ENCODE assay signal across 19 cellular contexts in the genomic region with DNA sequence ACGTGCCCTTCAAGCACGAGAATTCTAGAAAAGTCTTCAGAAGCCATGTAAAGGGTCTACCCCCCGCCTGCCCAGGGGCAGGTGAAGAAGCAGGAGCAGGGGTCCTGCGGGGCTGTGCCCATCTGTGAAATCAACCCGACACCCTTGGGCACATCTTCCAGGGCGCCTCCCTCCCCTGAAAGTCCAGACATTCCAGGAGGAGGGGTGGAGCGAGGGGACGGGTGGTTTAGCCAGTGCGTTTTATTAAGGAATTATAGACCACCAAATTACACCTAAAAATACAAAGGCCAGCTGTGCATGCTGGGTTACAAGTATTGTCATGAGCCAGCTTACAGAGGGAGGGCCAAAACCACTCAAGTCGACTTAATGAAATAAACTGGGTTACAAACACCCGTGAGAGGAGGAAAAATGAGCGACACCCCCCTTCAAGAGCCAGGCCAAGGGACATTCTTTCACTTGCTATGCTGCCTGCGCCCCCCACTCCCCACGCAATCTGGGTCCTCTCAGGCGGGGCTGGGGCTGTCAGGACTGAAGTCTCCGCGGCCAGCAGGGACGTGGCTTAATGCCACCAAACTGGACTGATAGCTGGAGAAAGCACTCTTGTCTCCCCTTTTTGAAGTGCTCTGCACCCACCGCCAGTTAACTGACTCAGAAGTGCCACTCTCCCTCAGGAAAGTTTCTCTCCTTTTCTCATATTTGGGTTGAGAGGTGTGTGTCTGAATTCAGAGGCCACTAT.
"Had no signal": no experiment of that assay in that cellular context is flagged by ENCODE, and none has a peak within 500 bp of the region (broad histone marks: within the 10 kb centered on the region; RNA-seq: fewer than 3 reads in every experiment).

No MANE protein-coding gene starts in this region.

- H3K36me3 Mint-ChIP-seq: naive thymus-derived CD8-positive, alpha-beta T cell had no signal

- H3K4me3 Mint-ChIP-seq: activated CD4-positive, alpha-beta T cell treated with anti-CD3 and anti-CD28 coated beads for 36 hours; activated CD8-positive, alpha-beta T cell treated with anti-CD3 and anti-CD28 coated beads, Interleukin-2, amount 10 ng/mL, durations not matched to agents 7 days and 5 days; activated naive CD8-positive, alpha-beta T cell treated with anti-CD3 and anti-CD28 coated beads for 36 hours; activated T-cell treated with anti-CD3 and anti-CD28 coated beads, Interleukin-2, amount 50 U/mL, for 72 hours; naive thymus-derived CD8-positive, alpha-beta T cell had no signal

- H3K9me3 Mint-ChIP-seq: activated naive CD8-positive, alpha-beta T cell treated with anti-CD3 and anti-CD28 coated beads for 36 hours; activated T-cell treated with anti-CD3 and anti-CD28 coated beads, Interleukin-2, amount 50 U/mL, for 72 hours; naive thymus-derived CD8-positive, alpha-beta T cell had no signal

- DNase-seq: activated CD8-positive, alpha-beta memory T cell treated with anti-CD3 and anti-CD28 coated beads, Interleukin-2, amount 50 U/mL, for 4 hours; activated CD8-positive, alpha-beta T cell treated with anti-CD3 and anti-CD28 coated beads, Interleukin-2, amount 10 ng/mL, durations not matched to agents 7 days and 5 days; activated gamma-delta T cell; amygdala; foreskin melanocyte; head of caudate nucleus; left colon; naive thymus-derived CD8-positive, alpha-beta T cell; nucleus accumbens; spleen; T-helper 2 cell; uterus had no signal

- ATAC-seq: activated CD8-positive, alpha-beta T cell treated with anti-CD3 and anti-CD28 coated beads, Interleukin-2, amount 10 ng/mL, durations not matched to agents 7 days and 5 days; left colon; naive thymus-derived CD8-positive, alpha-beta T cell; sciatic nerve had no signal

- H3K27me3 ChIP-seq: breast epithelium, uterus had no signal

- H3K27me3 Mint-ChIP-seq: activated naive CD8-positive, alpha-beta T cell treated with anti-CD3 and anti-CD28 coated beads for 36 hours had no signal

- H3K4me1 ChIP-seq: breast epithelium, spleen, uterus had no signal

- H3K4me3 ChIP-seq: breast epithelium, spleen, uterus had no signal

- H3K4me1 Mint-ChIP-seq: naive thymus-derived CD8-positive, alpha-beta T cell had no signal

- H3K27ac ChIP-seq: breast epithelium, epithelial cell of prostate, spleen, uterus had no signal

- H3K36me3 ChIP-seq: breast epithelium, spleen, uterus had no signal

- H3K27ac Mint-ChIP-seq: activated CD4-positive, alpha-beta T cell treated with anti-CD3 and anti-CD28 coated beads for 36 hours; activated CD8-positive, alpha-beta T cell treated with anti-CD3 and anti-CD28 coated beads, Interleukin-2, amount 10 ng/mL, durations not matched to agents 7 days and 5 days; activated naive CD8-positive, alpha-beta T cell treated with anti-CD3 and anti-CD28 coated beads for 36 hours; activated T-cell treated with anti-CD3 and anti-CD28 coated beads, Interleukin-2, amount 50 U/mL, for 72 hours; naive thymus-derived CD8-positive, alpha-beta T cell; progenitor cell of endocrine pancreas had no signal

- H3K9me3 ChIP-seq: breast epithelium, spleen, uterus had no signal
